ENCODE assay signal across 29 cellular contexts in genomic region chr18:33928226-33928625, GRCh38.
DNase-seq lines count a peak whose midpoint lies in the region; FAIRE-seq and TF ChIP-seq lines count a peak whose summit lies in the region.
"Had no signal": no experiment of that assay in that cellular context is flagged by ENCODE, and none has a peak within 500 bp of the region (broad histone marks: within the 10 kb centered on the region; RNA-seq: fewer than 3 reads in every experiment).

No MANE protein-coding gene starts in this region.

- H3K4me2 ChIP-seq in mammary epithelial cell (ENCODE audit: insufficient read depth, low read depth, low read length), result no peak overlapping the region
- H3K4me2 ChIP-seq: KMS-11, PC-9 had no signal

- intact Hi-C loops in mammary epithelial cell (cut with micrococcal nuclease) (no loop called here), MCF 10A (cut with micrococcal nuclease) (no loop called here)

- no peaks in the 10 kb centered on the region for H3K4me1 ChIP-seq in mammary epithelial cell (ENCODE audit: insufficient read depth, low read length)
- H3K4me1 ChIP-seq in CD8-positive, alpha-beta memory T cell (ENCODE audit: insufficient read depth, low read length), result no peaks in the 10 kb centered on the region
- H3K4me1 ChIP-seq: colonic mucosa, gastrocnemius medialis, stomach, transverse colon had no signal

- WGBS in mammary epithelial cell (ENCODE audit: low coverage, missing lambda C conversion rate), result 55% methylated on average over 3 of the region's 3 CpGs

- H3K36me3 ChIP-seq in mammary epithelial cell (ENCODE audit: insufficient read depth, low read length), result no peaks in the 10 kb centered on the region
- H3K36me3 ChIP-seq in CD8-positive, alpha-beta memory T cell (ENCODE audit: insufficient read depth, low read length), result no peaks in the 10 kb centered on the region
- H3K36me3 ChIP-seq: ascending aorta, colonic mucosa, gastrocnemius medialis, neutrophil, stomach, transverse colon had no signal

- FAIRE-seq in islet of Langerhans (lab: Jason Lieb, UNC) (peak; percentile 84), H54 (lab: Jason Lieb, UNC) (no peak)
- FAIRE-seq: endometrium had no signal

- peak; percentile 3 for DNase-seq in mammary epithelial cell
- no peak for DNase-seq in MCF 10A (ENCODE audit: unreplicated experiment)
- DNase-seq in dedifferentiated amniotic fluid mesenchymal stem cell (ENCODE audit: extremely low spot score), result peak; percentile 62
- no peak for DNase-seq in NCI-H2171 (lab: John Stamatoyannopoulos, UW)
- no peak for DNase-seq in CD8-positive, alpha-beta memory T cell
- no peak for DNase-seq in germinal center (ENCODE audit: low spot score)
- DNase-seq in H54 (ENCODE audit: insufficient read length, low spot score), result no peak
- DNase-seq: 8988T; activated naive CD4-positive, alpha-beta T cell treated with Interleukin-2 at 50 U/mL for 16 hours; activated T-cell treated with anti-CD3 and anti-CD28 coated beads, Interleukin-2, amount 50 U/mL, for 4 hours; AML-193; CD8-positive, alpha-beta T cell; colonic mucosa; gastrocnemius medialis; GF-D8; HCEC 1CT; MV-4-11; NCI-H82; PC-9; retina; SHP77; stomach; transverse colon had no signal

- H3K79me2 ChIP-seq in mammary epithelial cell (ENCODE audit: insufficient read depth, low read length), result no peaks in the 10 kb centered on the region

- no peaks in the 10 kb centered on the region for H3K36me3 Mint-ChIP-seq in MCF 10A (ENCODE audit: insufficient read depth, unreplicated experiment)
- no peaks in the 10 kb centered on the region for H3K36me3 Mint-ChIP-seq in CD8-positive, alpha-beta memory T cell
- H3K36me3 Mint-ChIP-seq: CD8-positive, alpha-beta T cell; memory B cell had no signal

- no peak overlapping the region for H2AFZ ChIP-seq in mammary epithelial cell (ENCODE audit: low read depth, low read length)
- H2AFZ ChIP-seq: PC-9 had no signal

- no peak overlapping the region for H3K27ac ChIP-seq in mammary epithelial cell (ENCODE audit: insufficient read depth, low read depth, low read length)
- no peak overlapping the region for H3K27ac ChIP-seq in CD8-positive, alpha-beta memory T cell (ENCODE audit: low read depth, low read length)
- H3K27ac ChIP-seq: ascending aorta, colonic mucosa, gastrocnemius medialis, KMS-11, neutrophil, PC-9, stomach, transverse colon had no signal

- no peaks in the 10 kb centered on the region for H3K27me3 ChIP-seq in mammary epithelial cell (ENCODE audit: insufficient read depth, low read length)
- no peaks in the 10 kb centered on the region for H3K27me3 ChIP-seq in CD8-positive, alpha-beta memory T cell (ENCODE audit: insufficient read depth, low read length, poor library complexity, severe bottlenecking)
- H3K27me3 ChIP-seq: ascending aorta, colonic mucosa, gastrocnemius medialis, neutrophil, stomach, transverse colon had no signal

- H3K9me3 ChIP-seq in mammary epithelial cell (replicated peaks; ENCODE audit: insufficient read depth, low read length), result no peaks in the 10 kb centered on the region
- H3K9me3 ChIP-seq in CD8-positive, alpha-beta memory T cell (ENCODE audit: low read length), result no peaks in the 10 kb centered on the region
- H3K9me3 ChIP-seq: ascending aorta, colonic mucosa, gastrocnemius medialis, neutrophil, stomach, transverse colon had no signal

- POLR2A ChIA-PET in MCF 10A (lab: Yijun Ruan, JAX), result no interaction called here
- POLR2A ChIA-PET in CD8-positive, alpha-beta memory T cell (lab: Charles Lee), result no interaction called here

- H4K20me1 ChIP-seq in mammary epithelial cell (ENCODE audit: insufficient read depth, low read length), result no peaks in the 10 kb centered on the region

- no peak for TF ChIP-seq POLR2A in H54 (IDR thresholded peaks at IDR 0.05; ENCODE audit: low read depth, low read length)

- no peak overlapping the region for H3K9ac ChIP-seq in mammary epithelial cell (ENCODE audit: insufficient read depth, low read length)
- H3K9ac ChIP-seq: KMS-11 had no signal

- BruUV-seq in mammary epithelial cell (replicated peaks; lab: Mats Ljungman, UMichigan) (no TSS peak), MCF 10A (replicated peaks; lab: Mats Ljungman, UMichigan) (no TSS peak)

- CTCF ChIA-PET in mammary epithelial cell (lab: Charles Lee; ENCODE audit: low non-redundant PET) (no interaction called here), MCF 10A (lab: Yijun Ruan, JAX) (no interaction called here)
- CTCF ChIA-PET in CD8-positive, alpha-beta memory T cell (lab: Charles Lee), result no interaction called here

- H3K27me3 Mint-ChIP-seq in MCF 10A (ENCODE audit: insufficient read depth, unreplicated experiment), result no peaks in the 10 kb centered on the region
- no peaks in the 10 kb centered on the region for H3K27me3 Mint-ChIP-seq in CD8-positive, alpha-beta memory T cell
- H3K27me3 Mint-ChIP-seq: memory B cell had no signal

- no peak overlapping the region for H3K4me3 Mint-ChIP-seq in MCF 10A (ENCODE audit: unreplicated experiment)
- H3K4me3 Mint-ChIP-seq in CD8-positive, alpha-beta memory T cell, result no peak overlapping the region
- H3K4me3 Mint-ChIP-seq: activated T-cell treated with anti-CD3 and anti-CD28 coated beads, Interleukin-2, amount 50 U/mL, for 4 hours; CD8-positive, alpha-beta T cell; memory B cell had no signal

- H3K4me3 ChIP-seq in mammary epithelial cell (replicated peaks in 1 of 3; ENCODE audit: insufficient read depth in 1 of 3, low read depth in 2 of 3, low read length in 3 of 3), result no peak overlapping the region
- no peak overlapping the region for H3K4me3 ChIP-seq in CD8-positive, alpha-beta memory T cell (ENCODE audit: low read length)
- H3K4me3 ChIP-seq: ascending aorta, colonic mucosa, gastrocnemius medialis, PC-9, stomach, transverse colon had no signal

- in situ Hi-C loops in mammary epithelial cell (cut with MboI; ENCODE audit: low sequenced_read_pairs in 2 of 2), result no loop called here

- H3K27ac Mint-ChIP-seq in MCF 10A (ENCODE audit: low read depth, unreplicated experiment), result no peak overlapping the region
- no peak overlapping the region for H3K27ac Mint-ChIP-seq in CD8-positive, alpha-beta memory T cell
- H3K27ac Mint-ChIP-seq: CD8-positive, alpha-beta T cell; memory B cell had no signal

- H3K9me3 Mint-ChIP-seq in MCF 10A (ENCODE audit: unreplicated experiment), result no peaks in the 10 kb centered on the region
- peaks cover 0 to 13% (median 2%) of the 10 kb centered on the region in 5 donors for H3K9me3 Mint-ChIP-seq in CD8-positive, alpha-beta memory T cell
- H3K9me3 Mint-ChIP-seq: activated T-cell treated with anti-CD3 and anti-CD28 coated beads, Interleukin-2, amount 50 U/mL, for 4 hours had no signal

- no peaks in the 10 kb centered on the region for H3K4me1 Mint-ChIP-seq in MCF 10A (ENCODE audit: insufficient read depth, unreplicated experiment)
- H3K4me1 Mint-ChIP-seq in CD8-positive, alpha-beta memory T cell, result no peaks in the 10 kb centered on the region
- H3K4me1 Mint-ChIP-seq: memory B cell had no signal

- TF ChIP-seq CTCF in mammary epithelial cell (conservative IDR thresholded peaks at IDR 0.05 in 1 of 2, IDR thresholded peaks at IDR 0.05 in 1 of 2; ENCODE audit: extremely low read depth in 1 of 2, insufficient read depth in 1 of 2, low read depth in 1 of 2, low read length in 2 of 2), result no peak
- TF ChIP-seq CTCF in MCF 10A (IDR thresholded peaks at IDR 0.05; ENCODE audit: unreplicated experiment), result no peak

- dilution Hi-C loops in mammary epithelial cell (cut with HindIII; ENCODE audit: low sequenced_read_pairs), result no loop called here

Comparison
In these comparisons a context has a peak if more than half of its experiments do, and no peak if none do; other contexts are left out.
1. DNase-seq: peak in mammary epithelial cell (single experiment) and dedifferentiated amniotic fluid mesenchymal stem cell (single experiment); none in MCF 10A (single experiment), NCI-H2171 (single experiment), CD8-positive, alpha-beta memory T cell (0 of 5), germinal center (single experiment) and H54 (single experiment).